Comparison of ENCODE assay signal across 1 cellular context in genomic region chr22:20997536-20998257, GRCh38.
TF ChIP-seq lines count a peak whose summit lies in the region.

No MANE protein-coding gene starts in this region.

TF ChIP-seq in K562, 482 proteins besides CTCF, POLR2A, EP300 and RAD21 (continued from another document and continues in another):
- no peak for TF ChIP-seq NCOA2 (IDR thresholded peaks at IDR 0.05; ENCODE audit: partially characterized antibody in 2 of 2)
- TF ChIP-seq PHTF2 (CRISPR knock-in tag; IDR thresholded peaks at IDR 0.05) = peak; percentile 41; the same call in 1 of the 2 replicates
- 0 out of 2 replicates have a peak, but pooled peaks have one; percentile 32 for TF ChIP-seq ZNF696 (CRISPR knock-in tag; conservative IDR thresholded peaks at IDR 0.05)
- TF ChIP-seq ZNF165 (CRISPR knock-in tag; IDR thresholded peaks at IDR 0.05; ENCODE audit: borderline replicate concordance) = no peak
- TF ChIP-seq GATAD2B (IDR thresholded peaks at IDR 0.05; ENCODE audit: borderline replicate concordance) = no peak
- no peak for TF ChIP-seq MBD1 (CRISPR knock-in tag; IDR thresholded peaks at IDR 0.05)
- TF ChIP-seq CBX3 (IDR thresholded peaks at IDR 0.05; ENCODE audit: borderline replicate concordance in 1 of 2, low read length in 2 of 2) = no peak
- peak; percentile 59; the same call in 1 of the 2 replicates for TF ChIP-seq CHCHD3 (CRISPR knock-in tag; IDR thresholded peaks at IDR 0.05)
- TF ChIP-seq FOXA1 (IDR thresholded peaks at IDR 0.05; ENCODE audit: borderline replicate concordance) = no peak
- no peak for TF ChIP-seq MAX (CRISPR knock-in tag; IDR thresholded peaks at IDR 0.05)
- no peak for TF ChIP-seq ZNF695 (CRISPR knock-in tag; IDR thresholded peaks at IDR 0.05)
- no peak for TF ChIP-seq RB1 (IDR thresholded peaks at IDR 0.05; ENCODE audit: low read depth)
- no peak for TF ChIP-seq ZNF668 (CRISPR knock-in tag; IDR thresholded peaks at IDR 0.05)
- TF ChIP-seq ZNF449 (CRISPR knock-in tag; IDR thresholded peaks at IDR 0.05) = no peak
- no peak for TF ChIP-seq ZBTB8A (IDR thresholded peaks at IDR 0.05; ENCODE audit: partially characterized antibody)
- TF ChIP-seq RBM34 (IDR thresholded peaks at IDR 0.05; ENCODE audit: borderline replicate concordance, insufficient read depth, low read length) = no peak
- TF ChIP-seq ZNF639 (CRISPR knock-in tag; conservative IDR thresholded peaks at IDR 0.05 in 1 of 2, IDR thresholded peaks at IDR 0.05 in 1 of 2) = no peak
- TF ChIP-seq, protein P1, sequence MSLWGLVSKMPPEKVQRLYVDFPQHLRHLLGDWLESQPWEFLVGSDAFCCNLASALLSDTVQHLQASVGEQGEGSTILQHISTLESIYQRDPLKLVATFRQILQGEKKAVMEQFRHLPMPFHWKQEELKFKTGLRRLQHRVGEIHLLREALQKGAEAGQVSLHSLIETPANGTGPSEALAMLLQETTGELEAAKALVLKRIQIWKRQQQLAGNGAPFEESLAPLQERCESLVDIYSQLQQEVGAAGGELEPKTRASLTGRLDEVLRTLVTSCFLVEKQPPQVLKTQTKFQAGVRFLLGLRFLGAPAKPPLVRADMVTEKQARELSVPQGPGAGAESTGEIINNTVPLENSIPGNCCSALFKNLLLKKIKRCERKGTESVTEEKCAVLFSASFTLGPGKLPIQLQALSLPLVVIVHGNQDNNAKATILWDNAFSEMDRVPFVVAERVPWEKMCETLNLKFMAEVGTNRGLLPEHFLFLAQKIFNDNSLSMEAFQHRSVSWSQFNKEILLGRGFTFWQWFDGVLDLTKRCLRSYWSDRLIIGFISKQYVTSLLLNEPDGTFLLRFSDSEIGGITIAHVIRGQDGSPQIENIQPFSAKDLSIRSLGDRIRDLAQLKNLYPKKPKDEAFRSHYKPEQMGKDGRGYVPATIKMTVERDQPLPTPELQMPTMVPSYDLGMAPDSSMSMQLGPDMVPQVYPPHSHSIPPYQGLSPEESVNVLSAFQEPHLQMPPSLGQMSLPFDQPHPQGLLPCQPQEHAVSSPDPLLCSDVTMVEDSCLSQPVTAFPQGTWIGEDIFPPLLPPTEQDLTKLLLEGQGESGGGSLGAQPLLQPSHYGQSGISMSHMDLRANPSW (CRISPR knock-in tag; IDR thresholded peaks at IDR 0.05) = no peak; the same call in 1 of the 2 replicates
- TF ChIP-seq, protein P2, sequence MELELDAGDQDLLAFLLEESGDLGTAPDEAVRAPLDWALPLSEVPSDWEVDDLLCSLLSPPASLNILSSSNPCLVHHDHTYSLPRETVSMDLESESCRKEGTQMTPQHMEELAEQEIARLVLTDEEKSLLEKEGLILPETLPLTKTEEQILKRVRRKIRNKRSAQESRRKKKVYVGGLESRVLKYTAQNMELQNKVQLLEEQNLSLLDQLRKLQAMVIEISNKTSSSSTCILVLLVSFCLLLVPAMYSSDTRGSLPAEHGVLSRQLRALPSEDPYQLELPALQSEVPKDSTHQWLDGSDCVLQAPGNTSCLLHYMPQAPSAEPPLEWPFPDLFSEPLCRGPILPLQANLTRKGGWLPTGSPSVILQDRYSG (tag; conservative IDR thresholded peaks at IDR 0.05; ENCODE audit: low read depth) = no peak
- 0 out of 2 replicates have a peak, but pooled peaks have one; percentile 39 for TF ChIP-seq ZNF75A (CRISPR knock-in tag; IDR thresholded peaks at IDR 0.05)
- no peak for TF ChIP-seq CHD4 (IDR thresholded peaks at IDR 0.05; ENCODE audit: insufficient read depth, insufficient replicate concordance, low read depth, low read length, poor library complexity, severe bottlenecking)
- TF ChIP-seq ZNF232 (CRISPR knock-in tag; IDR thresholded peaks at IDR 0.05) = no peak
- TF ChIP-seq, protein P3, sequence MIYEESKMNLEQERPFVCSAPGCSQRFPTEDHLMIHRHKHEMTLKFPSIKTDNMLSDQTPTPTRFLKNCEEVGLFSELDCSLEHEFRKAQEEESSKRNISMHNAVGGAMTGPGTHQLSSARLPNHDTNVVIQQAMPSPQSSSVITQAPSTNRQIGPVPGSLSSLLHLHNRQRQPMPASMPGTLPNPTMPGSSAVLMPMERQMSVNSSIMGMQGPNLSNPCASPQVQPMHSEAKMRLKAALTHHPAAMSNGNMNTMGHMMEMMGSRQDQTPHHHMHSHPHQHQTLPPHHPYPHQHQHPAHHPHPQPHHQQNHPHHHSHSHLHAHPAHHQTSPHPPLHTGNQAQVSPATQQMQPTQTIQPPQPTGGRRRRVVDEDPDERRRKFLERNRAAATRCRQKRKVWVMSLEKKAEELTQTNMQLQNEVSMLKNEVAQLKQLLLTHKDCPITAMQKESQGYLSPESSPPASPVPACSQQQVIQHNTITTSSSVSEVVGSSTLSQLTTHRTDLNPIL (CRISPR knock-in tag; IDR thresholded peaks at IDR 0.05) = no peak
- no peak for TF ChIP-seq RBM22 (IDR thresholded peaks at IDR 0.05; ENCODE audit: low read depth, low read length, poor library complexity, severe bottlenecking)
- TF ChIP-seq MECOM (CRISPR knock-in tag; IDR thresholded peaks at IDR 0.05) = no peak
- TF ChIP-seq HMG20A (CRISPR knock-in tag; conservative IDR thresholded peaks at IDR 0.05) = no peak
- no peak for TF ChIP-seq ZFPM2 (CRISPR knock-in tag; IDR thresholded peaks at IDR 0.05)
- no peak for TF ChIP-seq HNRNPL (IDR thresholded peaks at IDR 0.05; ENCODE audit: low read depth, low read length)
- no peak for TF ChIP-seq GTF2E2 (tag; IDR thresholded peaks at IDR 0.05)
- no peak for TF ChIP-seq KLF6 (CRISPR knock-in tag; IDR thresholded peaks at IDR 0.05; ENCODE audit: borderline replicate concordance)
- TF ChIP-seq NR2C1 (IDR thresholded peaks at IDR 0.05) = no peak
- TF ChIP-seq NR2C1 (tag; IDR thresholded peaks at IDR 0.05) = no peak
- TF ChIP-seq, protein P4, sequence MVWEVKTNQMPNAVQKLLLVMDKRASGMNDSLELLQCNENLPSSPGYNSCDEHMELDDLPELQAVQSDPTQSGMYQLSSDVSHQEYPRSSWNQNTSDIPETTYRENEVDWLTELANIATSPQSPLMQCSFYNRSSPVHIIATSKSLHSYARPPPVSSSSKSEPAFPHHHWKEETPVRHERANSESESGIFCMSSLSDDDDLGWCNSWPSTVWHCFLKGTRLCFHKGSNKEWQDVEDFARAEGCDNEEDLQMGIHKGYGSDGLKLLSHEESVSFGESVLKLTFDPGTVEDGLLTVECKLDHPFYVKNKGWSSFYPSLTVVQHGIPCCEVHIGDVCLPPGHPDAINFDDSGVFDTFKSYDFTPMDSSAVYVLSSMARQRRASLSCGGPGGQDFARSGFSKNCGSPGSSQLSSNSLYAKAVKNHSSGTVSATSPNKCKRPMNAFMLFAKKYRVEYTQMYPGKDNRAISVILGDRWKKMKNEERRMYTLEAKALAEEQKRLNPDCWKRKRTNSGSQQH (CRISPR knock-in tag; IDR thresholded peaks at IDR 0.05) = peak; percentile 36; the same call in 1 of the 2 replicates
- TF ChIP-seq, protein P5, sequence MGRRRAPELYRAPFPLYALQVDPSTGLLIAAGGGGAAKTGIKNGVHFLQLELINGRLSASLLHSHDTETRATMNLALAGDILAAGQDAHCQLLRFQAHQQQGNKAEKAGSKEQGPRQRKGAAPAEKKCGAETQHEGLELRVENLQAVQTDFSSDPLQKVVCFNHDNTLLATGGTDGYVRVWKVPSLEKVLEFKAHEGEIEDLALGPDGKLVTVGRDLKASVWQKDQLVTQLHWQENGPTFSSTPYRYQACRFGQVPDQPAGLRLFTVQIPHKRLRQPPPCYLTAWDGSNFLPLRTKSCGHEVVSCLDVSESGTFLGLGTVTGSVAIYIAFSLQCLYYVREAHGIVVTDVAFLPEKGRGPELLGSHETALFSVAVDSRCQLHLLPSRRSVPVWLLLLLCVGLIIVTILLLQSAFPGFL (CRISPR knock-in tag; IDR thresholded peaks at IDR 0.05) = no peak
- TF ChIP-seq, protein P6, sequence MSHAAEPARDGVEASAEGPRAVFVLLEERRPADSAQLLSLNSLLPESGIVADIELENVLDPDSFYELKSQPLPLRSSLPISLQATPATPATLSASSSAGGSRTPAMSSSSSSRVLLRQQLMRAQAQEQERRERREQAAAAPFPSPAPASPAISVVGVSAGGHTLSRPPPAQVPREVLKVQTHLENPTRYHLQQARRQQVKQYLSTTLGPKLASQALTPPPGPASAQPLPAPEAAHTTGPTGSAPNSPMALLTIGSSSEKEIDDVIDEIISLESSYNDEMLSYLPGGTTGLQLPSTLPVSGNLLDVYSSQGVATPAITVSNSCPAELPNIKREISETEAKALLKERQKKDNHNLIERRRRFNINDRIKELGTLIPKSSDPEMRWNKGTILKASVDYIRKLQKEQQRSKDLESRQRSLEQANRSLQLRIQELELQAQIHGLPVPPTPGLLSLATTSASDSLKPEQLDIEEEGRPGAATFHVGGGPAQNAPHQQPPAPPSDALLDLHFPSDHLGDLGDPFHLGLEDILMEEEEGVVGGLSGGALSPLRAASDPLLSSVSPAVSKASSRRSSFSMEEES (CRISPR knock-in tag; IDR thresholded peaks at IDR 0.05) = peak; percentile 0; the same call in 1 of the 2 replicates
- TF ChIP-seq WHSC1 (IDR thresholded peaks at IDR 0.05; ENCODE audit: low read length) = peak; percentile 15
- no peak for TF ChIP-seq ATF7 (IDR thresholded peaks at IDR 0.05)
- TF ChIP-seq, protein P7, sequence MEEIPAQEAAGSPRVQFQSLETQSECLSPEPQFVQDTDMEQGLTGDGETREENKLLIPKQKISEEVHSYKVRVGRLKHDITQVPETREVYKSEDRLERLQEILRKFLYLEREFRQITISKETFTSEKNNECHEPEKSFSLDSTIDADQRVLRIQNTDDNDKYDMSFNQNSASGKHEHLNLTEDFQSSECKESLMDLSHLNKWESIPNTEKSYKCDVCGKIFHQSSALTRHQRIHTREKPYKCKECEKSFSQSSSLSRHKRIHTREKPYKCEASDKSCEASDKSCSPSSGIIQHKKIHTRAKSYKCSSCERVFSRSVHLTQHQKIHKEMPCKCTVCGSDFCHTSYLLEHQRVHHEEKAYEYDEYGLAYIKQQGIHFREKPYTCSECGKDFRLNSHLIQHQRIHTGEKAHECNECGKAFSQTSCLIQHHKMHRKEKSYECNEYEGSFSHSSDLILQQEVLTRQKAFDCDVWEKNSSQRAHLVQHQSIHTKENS (CRISPR knock-in tag; IDR thresholded peaks at IDR 0.05) = no peak
- no peak for TF ChIP-seq ZBTB49 (CRISPR knock-in tag; IDR thresholded peaks at IDR 0.05; ENCODE audit: borderline replicate concordance)
- no peak for TF ChIP-seq HSF4 (CRISPR knock-in tag; IDR thresholded peaks at IDR 0.05; ENCODE audit: borderline replicate concordance)
- no peak for TF ChIP-seq GATA2 (CRISPR knock-in tag; IDR thresholded peaks at IDR 0.05)
- TF ChIP-seq TAF1 (IDR thresholded peaks at IDR 0.05; ENCODE audit: control insufficient read depth, extremely low read depth, insufficient read depth, low read length, severe bottlenecking) = no peak
- no peak for TF ChIP-seq GTF2A2 (tag; IDR thresholded peaks at IDR 0.05)
- TF ChIP-seq HDAC1 (IDR thresholded peaks at IDR 0.05) = no peak
- no peak for TF ChIP-seq NUFIP1 (IDR thresholded peaks at IDR 0.05; ENCODE audit: partially characterized antibody)
- TF ChIP-seq SIRT6 (IDR thresholded peaks at IDR 0.05; ENCODE audit: low read depth, low read length) = no peak
- no peak for TF ChIP-seq JUNB (CRISPR knock-in tag; conservative IDR thresholded peaks at IDR 0.05)
